Comparison of ENCODE assay signal across 12 cellular contexts in the genomic region with DNA sequence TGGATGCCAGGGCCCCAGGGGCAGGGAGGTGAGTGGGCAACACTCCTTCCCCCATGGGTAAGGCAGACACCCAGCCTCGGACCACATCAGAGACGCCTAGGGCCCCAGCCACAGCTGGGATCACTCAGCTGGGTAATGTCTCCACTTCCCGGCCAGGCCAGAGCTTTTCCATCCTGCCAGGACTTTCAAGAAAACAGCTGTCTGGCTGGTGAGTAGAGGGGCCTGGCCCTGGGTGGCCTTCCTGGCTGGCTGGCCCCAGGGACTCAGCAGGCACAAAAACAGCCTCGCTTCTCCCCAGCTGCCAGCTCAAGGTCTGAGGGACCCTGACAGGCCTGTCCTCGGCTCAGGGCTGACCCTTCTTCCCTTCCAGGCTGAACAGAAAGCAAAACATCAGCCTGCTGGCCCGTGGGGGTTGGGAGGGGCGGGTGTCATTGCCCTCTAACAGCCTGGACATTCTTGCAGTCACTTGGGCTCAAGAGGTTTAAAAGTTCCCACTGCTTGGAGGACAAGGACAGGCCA. TPM values are rescaled to one million over a fixed set of nuclear protein-coding genes. Genes with fewer than 3 reads are reported as not detected.
A peak's percentile ranks its signal among the peaks of the same experiment; 100 is the strongest.
DNase-seq lines count a peak whose midpoint lies in the region; TF ChIP-seq lines count a peak whose summit lies in the region.
"Had no signal": no experiment of that assay in that cellular context is flagged by ENCODE, and none has a peak within 500 bp of the region (broad histone marks: within the 10 kb centered on the region; RNA-seq: fewer than 3 reads in every experiment).

No MANE protein-coding gene starts in this region.

- H3K27me3 ChIP-seq in MG63: no peaks in the 10 kb centered on the region
- no peaks in the 10 kb centered on the region for H3K27me3 ChIP-seq in testis

- H3K36me3 ChIP-seq in MG63 (no peaks in the 10 kb centered on the region), mesodermal cell (ENCODE audit: control insufficient read depth, insufficient read depth, low read length) (no peaks in the 10 kb centered on the region), testis (ENCODE audit: low read depth, missing control alignments) (no peaks in the 10 kb centered on the region)

- no peak for TF ChIP-seq CTCF in fibroblast of pulmonary artery (IDR thresholded peaks at IDR 0.05; ENCODE audit: low read length, missing control alignments)
- no peak for TF ChIP-seq CTCF in testis (IDR thresholded peaks at IDR 0.05)
- TF ChIP-seq CTCF in GM13977 (IDR thresholded peaks at IDR 0.05; ENCODE audit: extremely low read depth, insufficient read depth, missing control alignments): no peak

- H3K9me3 ChIP-seq in MG63 (no peaks in the 10 kb centered on the region), mesodermal cell (ENCODE audit: control insufficient read depth, low read length) (no peaks in the 10 kb centered on the region), testis (no peaks in the 10 kb centered on the region)

- DNase-seq in MG63 (peak; percentile 26), fibroblast of pulmonary artery (ENCODE audit: low read depth) (peak; percentile 59), testis (no peak), LoVo (ENCODE audit: low spot score) (no peak), GM13977 (ENCODE audit: low spot score) (no peak), cortex of kidney (lab: John Stamatoyannopoulos, UW) (no peak)
- DNase-seq in activated effector memory CD4-positive, alpha-beta T cell treated with Interleukin-2 at 50 U/mL for 16 hours: no peak
- DNase-seq: activated T-cell treated with anti-CD3 and anti-CD28 coated beads, Interleukin-2, amount 50 U/mL, for 72 hours; CD4-positive, alpha-beta T cell; GF-D8; SW 1271 had no signal

- intact Hi-C loops in testis (cut with DNase I; ENCODE audit: low total_unique reads): no loop called here

- no peak for TF ChIP-seq POLR2A in testis (IDR thresholded peaks at IDR 0.05)

- in situ Hi-C loops in GM13977 (cut with MboI; ENCODE audit: low pct_unique_long_range_greater_than_20kb, low sequenced_read_pairs, unreplicated experiment): no loop called here

- H3K27ac ChIP-seq in mesodermal cell (ENCODE audit: low read depth, low read length, severe bottlenecking): peak overlapping the region; percentile 29
- H3K27ac ChIP-seq in testis: peak overlapping the region; percentile 73 to 75

- H3K4me3 ChIP-seq in MG63: no peak overlapping the region
- no peak overlapping the region for H3K4me3 ChIP-seq in fibroblast of pulmonary artery (replicated peaks; ENCODE audit: low read depth, low read length)
- no peak overlapping the region for H3K4me3 ChIP-seq in mesodermal cell (ENCODE audit: extremely low read depth, insufficient read depth, low read length, poor library complexity, severe bottlenecking)
- H3K4me3 ChIP-seq in testis: no peak overlapping the region

- H3K4me1 ChIP-seq in mesodermal cell (ENCODE audit: control insufficient read depth, insufficient read depth, low read length, poor library complexity, severe bottlenecking) (peaks cover 13% of the 10 kb centered on the region), testis (peaks cover 18% of the 10 kb centered on the region)

- 77 to 81% methylated on average over 5 of the region's 7 CpGs for WGBS in mesodermal cell (ENCODE audit: insufficient coverage in 2 of 2), 2 experiments
- 37 to 56% methylated on average over 3 to 7 of the region's 7 CpGs for WGBS in testis, 2 donors

RNA-seq across cellular contexts. Expression of a gene that starts 45.3 kb away (rescaled TPM):
- 1.3 and 1.7 TPM in 2 replicates for total RNA-seq in MG63 (2014; rRNA removed; shearing (Covaris generic); ENCODE audit: low replicate concordance)
- polyA plus RNA-seq in mesodermal cell (2013, experiment 1 of 2): 8.3 TPM
- polyA plus RNA-seq in mesodermal cell (2013, experiment 2 of 2): 7.6 TPM
- 1 to 10 TPM; 8.3 to 8.7 TPM for total RNA-seq in testis
- polyA plus RNA-seq in testis (ENCODE audit: insufficient read depth, low read depth, low replicate concordance): 3.2 TPM
- total RNA-seq: CD4-positive, alpha-beta T cell had no signal

Comparison
In these comparisons a context has a peak if more than half of its experiments do, and no peak if none do; other contexts are left out.
1. DNase-seq: peak in MG63 (single experiment) and fibroblast of pulmonary artery (single experiment); none in testis (single experiment), LoVo (single experiment), activated effector memory CD4-positive, alpha-beta T cell treated with Interleukin-2 at 50 U/mL for 16 hours (single experiment), GM13977 (single experiment) and cortex of kidney (single experiment).